Comparison of ENCODE assay signal across 1 cellular context in genomic region chr1:21198929-21199328, GRCh38.
TF ChIP-seq lines count a peak whose summit lies in the region.

No MANE protein-coding gene starts in this region.

TF ChIP-seq in K562, 482 proteins besides CTCF, POLR2A, EP300 and RAD21 (continued from another document):
- no peak for TF ChIP-seq ZBTB34 (CRISPR knock-in tag; IDR thresholded peaks at IDR 0.05)
- no peak for TF ChIP-seq GATAD2B (IDR thresholded peaks at IDR 0.05; ENCODE audit: borderline replicate concordance)
- TF ChIP-seq TFAP4 (CRISPR knock-in tag; IDR thresholded peaks at IDR 0.05; ENCODE audit: borderline replicate concordance), result no peak
- no peak for TF ChIP-seq HNRNPK (IDR thresholded peaks at IDR 0.05; ENCODE audit: low read depth, low read length, poor library complexity, severe bottlenecking)
- TF ChIP-seq ZNF830 (CRISPR knock-in tag; IDR thresholded peaks at IDR 0.05), result no peak
- no peak for TF ChIP-seq SETDB1 (IDR thresholded peaks at IDR 0.05; ENCODE audit: low read length)
- TF ChIP-seq CUX1 (CRISPR knock-in tag; IDR thresholded peaks at IDR 0.05), result no peak
- no peak for TF ChIP-seq ZC3H8 (IDR thresholded peaks at IDR 0.05)
- no peak for TF ChIP-seq ZNF655 (CRISPR knock-in tag; IDR thresholded peaks at IDR 0.05)
- no peak for TF ChIP-seq HMBOX1 (IDR thresholded peaks at IDR 0.05)
- peak; percentile 100 for TF ChIP-seq RFX1 (IDR thresholded peaks at IDR 0.05)
- TF ChIP-seq PHTF2 (CRISPR knock-in tag; IDR thresholded peaks at IDR 0.05), result no peak
- no peak for TF ChIP-seq ZNF518B (CRISPR knock-in tag; IDR thresholded peaks at IDR 0.05)
- TF ChIP-seq RBM34 (IDR thresholded peaks at IDR 0.05; ENCODE audit: borderline replicate concordance, insufficient read depth, low read length), result no peak
- TF ChIP-seq RNF219 (CRISPR knock-in tag; IDR thresholded peaks at IDR 0.05), result no peak
